8 cellular contexts compared by ENCODE assay signal in genomic region chr20:5674176-5674660, GRCh38.
DNase-seq lines count a peak whose midpoint lies in the region; ATAC-seq and TF ChIP-seq lines count a peak whose summit lies in the region.

No MANE protein-coding gene starts in this region.

- TF ChIP-seq CTCF in OCI-LY1 (IDR thresholded peaks at IDR 0.05; ENCODE audit: low read length) (no peak), choroid plexus epithelial cell (conservative IDR thresholded peaks at IDR 0.05; ENCODE audit: low read depth, low read length) (no peak), thyroid gland (IDR thresholded peaks at IDR 0.05) (no peak)

- H2AFZ ChIP-seq in OCI-LY1 (ENCODE audit: low read length): no peak overlapping the region

- DNase-seq in stimulated activated CD4-positive, alpha-beta T cell treated with anti-CD3 and anti-CD28 coated beads, Interleukin-15, amount 100 ng/mL, for 24 hours: peak; percentile 52
- DNase-seq in stimulated activated CD4-positive, alpha-beta T cell treated with anti-CD3 and anti-CD28 coated beads, Interleukin-4, amount 100 ng/mL, for 1 hour: no peak
- DNase-seq in choroid plexus epithelial cell (ENCODE audit: low read depth) (peak; percentile 53), thyroid gland (no peak), D341Med (ENCODE audit: low spot score) (no peak), caudate nucleus (lab: John Stamatoyannopoulos, UW) (no peak)

- H3K36me3 ChIP-seq in OCI-LY1 (ENCODE audit: insufficient read depth, low read length): no peaks in the 10 kb centered on the region
- no peaks in the 10 kb centered on the region for H3K36me3 ChIP-seq in thyroid gland

- no peaks in the 10 kb centered on the region for H3K27me3 ChIP-seq in OCI-LY1 (ENCODE audit: insufficient read depth, low read length)
- no peaks in the 10 kb centered on the region for H3K27me3 ChIP-seq in thyroid gland

- H3K4me1 ChIP-seq in OCI-LY1 (ENCODE audit: insufficient read depth, low read length, severe bottlenecking) (peaks cover 93% of the 10 kb centered on the region), thyroid gland (peaks cover 0 to 2% of the 10 kb centered on the region in 2 donors)

- peak overlapping the region; percentile 62 for H3K9ac ChIP-seq in OCI-LY1 (ENCODE audit: low read length)

- H3K4me3 ChIP-seq in OCI-LY1 (ENCODE audit: low read depth, low read length, poor library complexity, severe bottlenecking) (no peak overlapping the region), choroid plexus epithelial cell (ENCODE audit: low read depth, low read length) (no peak overlapping the region), thyroid gland (replicated peaks in 1 of 3) (no peak overlapping the region)

- 89 to 95% methylated on average over 3 of the region's 3 CpGs for whole genome bisulfite sequencing in thyroid gland, 2 donors

- no peaks in the 10 kb centered on the region for H4K20me1 ChIP-seq in OCI-LY1 (ENCODE audit: insufficient read depth, low read length)

- H3K4me2 ChIP-seq in OCI-LY1 (ENCODE audit: low read length): peak overlapping the region; percentile 48

- H3K9me3 ChIP-seq in OCI-LY1 (ENCODE audit: low read length) (no peaks in the 10 kb centered on the region), thyroid gland (no peaks in the 10 kb centered on the region)

- intact Hi-C loops in thyroid gland (cut with DNase I): no loop called here

- H3K27ac ChIP-seq in OCI-LY1 (ENCODE audit: low read depth, low read length, poor library complexity, severe bottlenecking): peak overlapping the region; percentile 97
- H3K27ac ChIP-seq in thyroid gland: no peak overlapping the region
- H3K27ac ChIP-seq in caudate nucleus (ENCODE audit: low read depth, low read length): no peak overlapping the region

- H3K79me2 ChIP-seq in OCI-LY1 (ENCODE audit: insufficient read depth, low read length): no peaks in the 10 kb centered on the region

- no peaks in the 10 kb centered on the region for H3K9me2 ChIP-seq in OCI-LY1 (ENCODE audit: low read depth, low read length)

- peak; percentile 89 for ATAC-seq in HG03025 (IDR thresholded peaks at IDR 0.05; ENCODE audit: low FRiP score, unreplicated experiment)

- H3F3A ChIP-seq in OCI-LY1 (ENCODE audit: insufficient read depth, low read length): peaks cover 18% of the 10 kb centered on the region; the same call in 1 of the 2 replicates

- no peak for TF ChIP-seq POLR2A in thyroid gland (IDR thresholded peaks at IDR 0.05)

Comparison
In these comparisons a context has a peak if more than half of its experiments do, and no peak if none do; other contexts are left out.
1. DNase-seq: peak in stimulated activated CD4-positive, alpha-beta T cell treated with anti-CD3 and anti-CD28 coated beads, Interleukin-15, amount 100 ng/mL, for 24 hours (single experiment) and choroid plexus epithelial cell (single experiment); none in stimulated activated CD4-positive, alpha-beta T cell treated with anti-CD3 and anti-CD28 coated beads, Interleukin-4, amount 100 ng/mL, for 1 hour (single experiment), thyroid gland (0 of 2), D341Med (single experiment) and caudate nucleus (0 of 61).